Comparison of ENCODE assay signal across 23 cellular contexts in genomic region chr12:4189721-4190120, GRCh38.
"Had no signal": no experiment of that assay in that cellular context is flagged by ENCODE, and none has a peak within 500 bp of the region (broad histone marks: within the 10 kb centered on the region; RNA-seq: fewer than 3 reads in every experiment).

No MANE protein-coding gene starts in this region.

- H3K27ac ChIP-seq: gastrocnemius medialis, lower lobe of right lung, parathyroid adenoma, right lobe of liver, thyroid gland, uterus had no signal

- H3K27me3 ChIP-seq: gastrocnemius medialis, right lobe of liver, thyroid gland had no signal

- FAIRE-seq: keratinocyte, small intestine had no signal

- DNase-seq: cortex of kidney; effector memory CD8-positive, alpha-beta T cell; foreskin fibroblast; gastrocnemius medialis; head of caudate nucleus; left ventricle myocardium superior; lower lobe of right lung; mucosa of descending colon; naive B cell; right lobe of liver; small intestine; stimulated activated CD4-positive, alpha-beta T cell treated with anti-CD3 and anti-CD28 coated beads, Interleukin-12 subunit alpha, Interleukin-12 subunit beta, amount 100 ng/mL, for 4 hours; stimulated activated CD4-positive, alpha-beta T cell treated with anti-CD3 and anti-CD28 coated beads, Interleukin-1b, Interleukin-23, amount 100 ng/mL, for 48 hours; stimulated activated CD4-positive, alpha-beta T cell treated with anti-CD3 and anti-CD28 coated beads, Interleukin-4, amount 100 ng/mL, for 1 hour; stimulated activated CD8-positive, alpha-beta memory T cell treated with anti-CD3 and anti-CD28 coated beads, Interleukin-4, amount 100 ng/mL, for 48 hours; stimulated activated naive CD4-positive, alpha-beta T cell; stimulated activated naive CD8-positive, alpha-beta T cell treated with anti-CD3 and anti-CD28 coated beads, Interleukin-15, amount 100 ng/mL, for 72 hours; thyroid gland; trophoblast cell; uterus had no signal

- ATAC-seq: effector memory CD8-positive, alpha-beta T cell; gastrocnemius medialis; left ventricle myocardium superior; lower lobe of right lung; mucosa of descending colon; natural killer cell treated with Interleukin-12 subunit alpha and Interleukin-12 subunit beta and Interleukin-15 and Interleukin-18, amount 100 ng/mL, for 72 hours; right lobe of liver; stimulated activated naive CD8-positive, alpha-beta T cell treated with anti-CD3 and anti-CD28 coated beads, Interleukin-15, amount 100 ng/mL, for 72 hours had no signal

- H3K4me3 ChIP-seq: gastrocnemius medialis, lower lobe of right lung, mucosa of descending colon, right lobe of liver, thyroid gland, uterus had no signal

- H3K79me2 ChIP-seq: parathyroid adenoma had no signal

- H3K9me3 ChIP-seq: gastrocnemius medialis, lower lobe of right lung, mucosa of descending colon, right lobe of liver, thyroid gland, uterus had no signal

- H3K9ac ChIP-seq: parathyroid adenoma had no signal

- H3K4me1 ChIP-seq: gastrocnemius medialis, lower lobe of right lung, parathyroid adenoma, right lobe of liver, uterus had no signal

- H3K36me3 ChIP-seq: gastrocnemius medialis, lower lobe of right lung, right lobe of liver, thyroid gland, uterus had no signal

- H2AFZ ChIP-seq: parathyroid adenoma had no signal
